15 cellular contexts compared by ENCODE assay signal in genomic region chr3:46927718-46928073, GRCh38. TPM values are rescaled to one million over a fixed set of nuclear protein-coding genes. Genes with fewer than 3 reads are reported as not detected.
A peak's percentile ranks its signal among the peaks of the same experiment; 100 is the strongest.
DNase-seq lines count a peak whose midpoint lies in the region; ATAC-seq lines count a peak whose summit lies in the region.
"Had no signal": no experiment of that assay in that cellular context is flagged by ENCODE, and none has a peak within 500 bp of the region (broad histone marks: within the 10 kb centered on the region; RNA-seq: fewer than 3 reads in every experiment).

No MANE protein-coding gene starts in this region.

- H3K36me3 ChIP-seq in effector memory CD4-positive, alpha-beta T cell (ENCODE audit: control insufficient read depth, insufficient read depth, low read length), result peaks cover 35% of the 10 kb centered on the region
- H3K36me3 ChIP-seq: neural progenitor cell had no signal

- peak overlapping the region; percentile 62 for H3K27ac Mint-ChIP-seq in stimulated activated naive CD8-positive, alpha-beta T cell treated with anti-CD3 and anti-CD28 coated beads, Interleukin-15, Interleukin-2, amounts not matched to agents 100 ng/mL and 50 ng/mL, for 24 hours
- H3K27ac Mint-ChIP-seq in activated naive CD8-positive, alpha-beta T cell treated with anti-CD3 and anti-CD28 coated beads, Interleukin-2, amount 10 ng/mL, durations not matched to agents 7 days and 5 days, result peak overlapping the region; percentile 90
- H3K27ac Mint-ChIP-seq in naive B cell, result peak overlapping the region; percentile 58 to 99 (median 98)

- H3K36me3 Mint-ChIP-seq in stimulated activated naive CD8-positive, alpha-beta T cell treated with anti-CD3 and anti-CD28 coated beads, Interleukin-15, Interleukin-2, amounts not matched to agents 100 ng/mL and 50 ng/mL, for 24 hours (ENCODE audit: low read depth), result peaks cover 50% of the 10 kb centered on the region
- H3K36me3 Mint-ChIP-seq in activated naive CD8-positive, alpha-beta T cell treated with anti-CD3 and anti-CD28 coated beads, Interleukin-2, amount 10 ng/mL, durations not matched to agents 7 days and 5 days, result peaks cover 37% of the 10 kb centered on the region
- peaks cover 13 to 15% of the 10 kb centered on the region in 2 donors for H3K36me3 Mint-ChIP-seq in naive B cell

- no peak overlapping the region for H3K4me3 ChIP-seq in effector memory CD4-positive, alpha-beta T cell (ENCODE audit: insufficient read depth, low read depth, low read length, poor library complexity, severe bottlenecking)
- H3K4me3 ChIP-seq: neural progenitor cell, PC-9, testis had no signal

- no peaks in the 10 kb centered on the region for H3K27me3 ChIP-seq in effector memory CD4-positive, alpha-beta T cell (replicated peaks; ENCODE audit: control insufficient read depth, insufficient read depth, low read length, poor library complexity, severe bottlenecking)
- H3K27me3 ChIP-seq: BE2C, neural progenitor cell, testis had no signal

- no peak overlapping the region for H3K27ac ChIP-seq in effector memory CD4-positive, alpha-beta T cell (ENCODE audit: insufficient read depth, low read length, poor library complexity, severe bottlenecking)
- H3K27ac ChIP-seq: neural progenitor cell, PC-9, testis had no signal

- no peak for DNase-seq in stimulated activated naive CD8-positive, alpha-beta T cell treated with anti-CD3 and anti-CD28 coated beads, Interleukin-15, Interleukin-2, amounts not matched to agents 100 U/mL and 50 U/mL, for 24 hours
- DNase-seq in activated naive CD8-positive, alpha-beta T cell treated with anti-CD3 and anti-CD28 coated beads, Interleukin-2, amount 10 ng/mL, durations not matched to agents 7 days and 5 days, result no peak
- DNase-seq in naive B cell, result no peak
- no peak for DNase-seq in C1 segment of cervical spinal cord (lab: John Stamatoyannopoulos, UW)
- DNase-seq in effector memory CD4-positive, alpha-beta T cell, result no peak
- no peak for DNase-seq in occipital lobe (lab: John Stamatoyannopoulos, UW)
- DNase-seq: activated naive CD4-positive, alpha-beta T cell treated with anti-CD3 and anti-CD28 coated beads, Interleukin-2, amount 50 U/mL, for 16 hours; BE2C; endodermal cell; NCI-H1930; PC-9 had no signal

- H3K4me3 Mint-ChIP-seq in stimulated activated naive CD8-positive, alpha-beta T cell treated with anti-CD3 and anti-CD28 coated beads, Interleukin-15, Interleukin-2, amounts not matched to agents 100 ng/mL and 50 ng/mL, for 24 hours, result peak overlapping the region; percentile 36
- H3K4me3 Mint-ChIP-seq in activated naive CD8-positive, alpha-beta T cell treated with anti-CD3 and anti-CD28 coated beads, Interleukin-2, amount 10 ng/mL, durations not matched to agents 7 days and 5 days, result no peak overlapping the region
- peak overlapping the region; percentile 70 to 97 (median 88) for H3K4me3 Mint-ChIP-seq in naive B cell
- H3K4me3 Mint-ChIP-seq: endodermal cell, neural progenitor cell had no signal

- no peak for ATAC-seq in stimulated activated naive CD8-positive, alpha-beta T cell treated with anti-CD3 and anti-CD28 coated beads, Interleukin-15, Interleukin-2, amounts not matched to agents 100 U/mL and 50 U/mL, for 24 hours
- no peak for ATAC-seq in activated naive CD8-positive, alpha-beta T cell treated with anti-CD3 and anti-CD28 coated beads, Interleukin-2, amount 10 ng/mL, durations not matched to agents 7 days and 5 days (ENCODE audit: low read depth)
- no peak for ATAC-seq in naive B cell (ENCODE audit: low read depth in 2 of 2)
- ATAC-seq in HG02981 (IDR thresholded peaks at IDR 0.05; ENCODE audit: unreplicated experiment), result no peak

- no peaks in the 10 kb centered on the region for H3K9me3 Mint-ChIP-seq in stimulated activated naive CD8-positive, alpha-beta T cell treated with anti-CD3 and anti-CD28 coated beads, Interleukin-15, Interleukin-2, amounts not matched to agents 100 ng/mL and 50 ng/mL, for 24 hours
- peaks cover 5% of the 10 kb centered on the region for H3K9me3 Mint-ChIP-seq in activated naive CD8-positive, alpha-beta T cell treated with anti-CD3 and anti-CD28 coated beads, Interleukin-2, amount 10 ng/mL, durations not matched to agents 7 days and 5 days
- peaks cover 0 to 8% (median 6%) of the 10 kb centered on the region in 7 donors for H3K9me3 Mint-ChIP-seq in naive B cell
- H3K9me3 Mint-ChIP-seq: endodermal cell, neural progenitor cell had no signal

- POLR2A ChIA-PET in activated naive CD8-positive, alpha-beta T cell treated with anti-CD3 and anti-CD28 coated beads, Interleukin-2, amount 10 ng/mL, durations not matched to agents 7 days and 5 days (lab: Charles Lee), result interaction anchor here (0.6 to 3.1 kb wide), 4 partner anchors 19 to 522 kb away, joined by 3 to 13 read pairs (median 4); no protein-coding TSS in a partner anchor

- H3K9me3 ChIP-seq in effector memory CD4-positive, alpha-beta T cell (ENCODE audit: control insufficient read depth, low read length), result no peaks in the 10 kb centered on the region
- H3K9me3 ChIP-seq: BE2C, testis had no signal

- peaks cover 40% of the 10 kb centered on the region for H3K4me1 ChIP-seq in effector memory CD4-positive, alpha-beta T cell (ENCODE audit: control insufficient read depth, insufficient read depth, low read length, poor library complexity, severe bottlenecking)

- H3K27me3 Mint-ChIP-seq in stimulated activated naive CD8-positive, alpha-beta T cell treated with anti-CD3 and anti-CD28 coated beads, Interleukin-15, Interleukin-2, amounts not matched to agents 100 ng/mL and 50 ng/mL, for 24 hours, result no peaks in the 10 kb centered on the region
- H3K27me3 Mint-ChIP-seq in activated naive CD8-positive, alpha-beta T cell treated with anti-CD3 and anti-CD28 coated beads, Interleukin-2, amount 10 ng/mL, durations not matched to agents 7 days and 5 days, result no peaks in the 10 kb centered on the region
- no peaks in the 10 kb centered on the region for H3K27me3 Mint-ChIP-seq in naive B cell

- peaks cover 65% of the 10 kb centered on the region for H3K4me1 Mint-ChIP-seq in stimulated activated naive CD8-positive, alpha-beta T cell treated with anti-CD3 and anti-CD28 coated beads, Interleukin-15, Interleukin-2, amounts not matched to agents 100 ng/mL and 50 ng/mL, for 24 hours (ENCODE audit: low read depth)
- H3K4me1 Mint-ChIP-seq in activated naive CD8-positive, alpha-beta T cell treated with anti-CD3 and anti-CD28 coated beads, Interleukin-2, amount 10 ng/mL, durations not matched to agents 7 days and 5 days, result peaks cover 64% of the 10 kb centered on the region
- peaks cover 77 to 93% (median 90%) of the 10 kb centered on the region in 3 donors for H3K4me1 Mint-ChIP-seq in naive B cell
- H3K4me1 Mint-ChIP-seq: endodermal cell had no signal

RNA-seq across cellular contexts. Expression of gene CCDC12, which starts 48.8 kb away (rescaled TPM):
- 10 to 100 TPM; 58.6 to 60.0 TPM for total RNA-seq in activated naive CD8-positive, alpha-beta T cell treated with anti-CD3 and anti-CD28 coated beads, Interleukin-2, amount 10 ng/mL, durations not matched to agents 7 days and 5 days
- polyA plus RNA-seq in naive B cell (ENCODE audit: low read depth in 6 of 6), result 100 to 1,000 TPM; 119 to 157 (median 123) TPM
- 17.5 TPM for total RNA-seq in occipital lobe

RNA-seq across cellular contexts. Expression of gene PTH1R, which starts 50.2 kb away (rescaled TPM):
- not detected for total RNA-seq in activated naive CD8-positive, alpha-beta T cell treated with anti-CD3 and anti-CD28 coated beads, Interleukin-2, amount 10 ng/mL, durations not matched to agents 7 days and 5 days
- polyA plus RNA-seq in naive B cell (ENCODE audit: low read depth in 6 of 6), result not detected
- 2.3 TPM for total RNA-seq in occipital lobe
- total RNA-seq: PC-9 had no signal

RNA-seq across cellular contexts. Expression of gene NBEAL2, which starts 51.8 kb away (rescaled TPM):
- 100 to 1,000 TPM; 165 to 178 TPM for total RNA-seq in activated naive CD8-positive, alpha-beta T cell treated with anti-CD3 and anti-CD28 coated beads, Interleukin-2, amount 10 ng/mL, durations not matched to agents 7 days and 5 days
- polyA plus RNA-seq in naive B cell (ENCODE audit: low read depth in 6 of 6), result 1 to 10 TPM in 4 of 6 donors, under 1 TPM in 1, not detected in 1; 0.34 to 2.2 (median 1.5) TPM
- total RNA-seq in occipital lobe, result 3.3 TPM

Comparison
In these comparisons a context has a peak if more than half of its experiments do, and no peak if none do; other contexts are left out.
1. RNA of gene NBEAL2, which starts 51.8 kb away (total RNA-seq): 165 to 178 TPM in activated naive CD8-positive, alpha-beta T cell treated with anti-CD3 and anti-CD28 coated beads, Interleukin-2, amount 10 ng/mL, durations not matched to agents 7 days and 5 days; 3.3 TPM in occipital lobe (single experiment); every median in the first group is over 10 times any median in the second.
2. Peak in every context shown above with its lines, with median percentiles within 50 percentile points of each other: H3K27ac Mint-ChIP-seq.